8 cellular contexts compared by ENCODE assay signal in the genomic region with DNA sequence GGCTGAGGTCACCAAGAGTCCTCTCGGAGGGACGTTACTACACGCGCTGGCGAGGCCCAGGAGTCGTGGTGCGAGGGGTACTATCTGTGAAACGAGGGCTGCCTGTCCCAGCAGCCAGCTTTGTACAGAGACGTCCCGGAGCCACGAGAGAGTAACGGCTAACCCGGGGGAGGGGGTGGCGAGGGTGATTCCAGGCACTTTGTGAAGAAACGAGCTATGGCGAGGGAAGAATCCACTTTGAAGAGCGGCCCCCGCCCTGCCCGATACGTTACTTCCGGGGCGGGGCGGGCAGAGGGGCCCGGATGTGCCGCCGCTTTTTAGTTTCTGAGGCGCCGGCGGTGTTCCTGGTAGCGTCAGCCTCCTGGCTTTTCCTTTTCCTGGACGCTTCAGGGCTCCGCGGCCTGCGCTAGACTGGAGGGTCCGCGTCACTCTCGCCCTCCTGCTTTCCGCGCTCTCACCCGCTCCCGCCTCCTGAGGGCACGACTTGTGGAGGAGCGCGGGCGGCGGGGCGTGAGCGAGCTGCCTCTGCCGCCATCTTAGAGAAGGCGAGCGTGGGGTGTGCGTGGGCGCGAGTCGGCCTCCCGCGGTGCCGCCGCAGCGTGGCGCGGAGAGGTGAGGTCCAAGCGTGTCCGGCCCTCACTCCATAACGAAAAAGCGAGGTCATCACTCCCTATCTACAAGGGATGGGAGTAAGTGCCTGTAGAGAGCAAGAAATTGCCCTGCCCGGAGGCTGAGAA. TPM values are rescaled to one million over a fixed set of nuclear protein-coding genes. Genes with fewer than 3 reads are reported as not detected.
DNase-seq lines count a peak whose midpoint lies in the region; ATAC-seq and TF ChIP-seq lines count a peak whose summit lies in the region.

No MANE protein-coding gene starts in this region.

- 0% methylated on average over 17 of the region's 67 CpGs; no CpG with 5 or more reads in 1 of the 2 donors for WGBS in transverse colon (ENCODE audit: low coverage in 1 of 2), 2 donors

- H3K27me3 ChIP-seq in SU-DHL-6 (ENCODE audit: low read length) (no peaks in the 10 kb centered on the region), transverse colon (no peaks in the 10 kb centered on the region)

- H3K4me3 ChIP-seq in GM12865 (ENCODE audit: low read depth, low read length) (peak overlapping the region; percentile 92), SU-DHL-6 (ENCODE audit: insufficient read depth, low read length, poor library complexity, severe bottlenecking) (peak overlapping the region; percentile 80), transverse colon (peak overlapping the region; percentile 61 to 91 (median 87))

- H3K27ac Mint-ChIP-seq in activated naive CD8-positive, alpha-beta T cell treated with anti-CD3 and anti-CD28 coated beads, Interleukin-2, amount 50 U/mL, for 24 hours: peak overlapping the region; percentile 99

- H3K4me1 ChIP-seq in transverse colon: peaks cover 0 to 30% (median 13%) of the 10 kb centered on the region in 4 donors

- DNase-seq in GM12865 (ENCODE audit: low read depth) (peak; percentile 92), NCI-H1092 treated with DMSO at 0.1 percent for 48 hours (lab: John Stamatoyannopoulos, UW) (peak; percentile 92), cardiac septum (ENCODE audit: low spot score) (peak; percentile 95), pons (ENCODE audit: low spot score) (peak; percentile 86), transverse colon (peak; percentile 90)
- DNase-seq in activated naive CD8-positive, alpha-beta T cell treated with anti-CD3 and anti-CD28 coated beads, Interleukin-2, amount 50 U/mL, for 24 hours: peak; percentile 88

- TF ChIP-seq POLR2A in transverse colon (IDR thresholded peaks at IDR 0.05): peak; percentile 95

- H3K9me3 Mint-ChIP-seq in activated naive CD8-positive, alpha-beta T cell treated with anti-CD3 and anti-CD28 coated beads, Interleukin-2, amount 50 U/mL, for 24 hours: no peaks in the 10 kb centered on the region

- no peaks in the 10 kb centered on the region for H3K27me3 Mint-ChIP-seq in activated naive CD8-positive, alpha-beta T cell treated with anti-CD3 and anti-CD28 coated beads, Interleukin-2, amount 50 U/mL, for 24 hours

- in situ Hi-C loops in transverse colon (cut with MboI; ENCODE audit: low pct_ligation_motif_present in 1 of 4, low pct_unique_long_range_greater_than_20kb in 1 of 4, low sequenced_read_pairs in 3 of 4): no loop called here

- H2AFZ ChIP-seq in SU-DHL-6 (ENCODE audit: low read depth, low read length, severe bottlenecking): peak overlapping the region; percentile 59

- H4K20me1 ChIP-seq in SU-DHL-6 (ENCODE audit: low read depth, low read length): no peaks in the 10 kb centered on the region

- peak overlapping the region; percentile 81 for H3K4me2 ChIP-seq in SU-DHL-6 (ENCODE audit: low read depth, low read length, poor library complexity, severe bottlenecking)

- TF ChIP-seq CTCF in GM12865 (IDR thresholded peaks at IDR 0.05; ENCODE audit: insufficient read depth, low read depth, low read length, missing control alignments) (no peak), SU-DHL-6 (IDR thresholded peaks at IDR 0.05; ENCODE audit: insufficient read depth, low read length, poor library complexity, severe bottlenecking) (no peak), transverse colon (IDR thresholded peaks at IDR 0.05) (no peak)

- H3K27ac ChIP-seq in SU-DHL-6 (ENCODE audit: low read depth, low read length): peak overlapping the region; percentile 97
- peak overlapping the region; percentile 98 to 100 (median 100) for H3K27ac ChIP-seq in transverse colon

- peak overlapping the region; percentile 87 for H3K9ac ChIP-seq in SU-DHL-6 (ENCODE audit: low read length)

- H3K4me3 Mint-ChIP-seq in activated naive CD8-positive, alpha-beta T cell treated with anti-CD3 and anti-CD28 coated beads, Interleukin-2, amount 50 U/mL, for 24 hours: peak overlapping the region; percentile 95

- TF ChIP-seq EP300 in transverse colon (IDR thresholded peaks at IDR 0.05; ENCODE audit: low read depth): no peak

- peaks cover 18% of the 10 kb centered on the region for H3K36me3 ChIP-seq in SU-DHL-6 (ENCODE audit: low read length)
- H3K36me3 ChIP-seq in transverse colon: no peaks in the 10 kb centered on the region

- peak; percentile 77 for ATAC-seq in HG02642 (IDR thresholded peaks at IDR 0.05; ENCODE audit: poor library complexity, unreplicated experiment)
- ATAC-seq in activated naive CD8-positive, alpha-beta T cell treated with anti-CD3 and anti-CD28 coated beads, Interleukin-2, amount 50 U/mL, for 24 hours: peak; percentile 67

- H3K36me3 Mint-ChIP-seq in activated naive CD8-positive, alpha-beta T cell treated with anti-CD3 and anti-CD28 coated beads, Interleukin-2, amount 50 U/mL, for 24 hours (ENCODE audit: low read depth): peaks cover 13% of the 10 kb centered on the region

- H3K9me2 ChIP-seq in SU-DHL-6 (replicated peaks; ENCODE audit: insufficient read depth, low read length): no peaks in the 10 kb centered on the region

- peaks cover 61% of the 10 kb centered on the region for H3K79me2 ChIP-seq in SU-DHL-6 (ENCODE audit: insufficient read depth, low read length)

- H3K9me3 ChIP-seq in SU-DHL-6 (ENCODE audit: insufficient read depth, low read length) (no peaks in the 10 kb centered on the region), transverse colon (no peaks in the 10 kb centered on the region)

- H3F3A ChIP-seq in SU-DHL-6 (ENCODE audit: insufficient read depth): peaks cover 15% of the 10 kb centered on the region; the same call in 1 of the 2 replicates

- intact Hi-C loops in cardiac septum (cut with DNase I) (loop anchor here (5.0 kb wide), 1 partner anchor 54 kb away; no protein-coding TSS in a partner anchor), transverse colon (cut with DNase I; ENCODE audit: low total_unique reads) (no loop called here)

- peaks cover 62% of the 10 kb centered on the region for H3K4me1 Mint-ChIP-seq in activated naive CD8-positive, alpha-beta T cell treated with anti-CD3 and anti-CD28 coated beads, Interleukin-2, amount 50 U/mL, for 24 hours

RNA-seq across cellular contexts. Expression of a gene that starts 0.5 kb away (rescaled TPM):
- total RNA-seq in cardiac septum (4.1 TPM), transverse colon (10 to 100 TPM in 1 of 4 donors, 1 to 10 TPM in 3; 3.5 to 21.9 (median 7.1) TPM)

Comparison
In these comparisons a context has a peak if more than half of its experiments do, and no peak if none do; other contexts are left out.
1. Peak in every context shown above with its lines: DNase-seq, ATAC-seq, H3K4me3 ChIP-seq and H3K27ac ChIP-seq.